Comparison of ENCODE assay signal across 8 cellular contexts in genomic region chr20:57432874-57433491, GRCh38. TPM values are rescaled to one million over a fixed set of nuclear protein-coding genes. Genes with fewer than 3 reads are reported as not detected.
DNase-seq lines count a peak whose midpoint lies in the region; ATAC-seq and TF ChIP-seq lines count a peak whose summit lies in the region.

No MANE protein-coding gene starts in this region.

- peak; percentile 97 for DNase-seq in SKM-1 treated with dmso at 0.1 percent for 144 hours (lab: John Stamatoyannopoulos, UW; ENCODE audit: unreplicated experiment)
- DNase-seq in activated naive CD4-positive, alpha-beta T cell treated with anti-CD3 and anti-CD28 coated beads, Interleukin-2, amount 10 ng/mL, durations not matched to agents 7 days and 5 days = peak; percentile 88
- DNase-seq in sciatic nerve (ENCODE audit: low spot score) = no peak
- DNase-seq in progenitor cell of endocrine pancreas (ENCODE audit: low spot score, unreplicated experiment) = no peak
- no peak for DNase-seq in MG63
- no peak for DNase-seq in HFFc6

- no peaks in the 10 kb centered on the region for H3K9me3 ChIP-seq in MG63

- peaks cover 10% of the 10 kb centered on the region for H3K36me3 Mint-ChIP-seq in activated naive CD4-positive, alpha-beta T cell treated with anti-CD3 and anti-CD28 coated beads, Interleukin-2, amount 10 ng/mL, durations not matched to agents 7 days and 5 days
- H3K36me3 Mint-ChIP-seq in progenitor cell of endocrine pancreas (ENCODE audit: insufficient read depth) (no peaks in the 10 kb centered on the region), HFFc6 (ENCODE audit: low read depth) (peaks cover 4% of the 10 kb centered on the region; the same call in 1 of the 2 replicates)

- peaks cover 2% of the 10 kb centered on the region for H3K9me3 Mint-ChIP-seq in activated naive CD4-positive, alpha-beta T cell treated with anti-CD3 and anti-CD28 coated beads, Interleukin-2, amount 10 ng/mL, durations not matched to agents 7 days and 5 days
- H3K9me3 Mint-ChIP-seq in progenitor cell of endocrine pancreas (ENCODE audit: low read depth) = no peaks in the 10 kb centered on the region
- H3K9me3 Mint-ChIP-seq in HFFc6 = peaks cover 7% of the 10 kb centered on the region

- H3K27ac Mint-ChIP-seq in activated naive CD4-positive, alpha-beta T cell treated with anti-CD3 and anti-CD28 coated beads, Interleukin-2, amount 10 ng/mL, durations not matched to agents 7 days and 5 days = peak overlapping the region; percentile 96
- H3K27ac Mint-ChIP-seq in progenitor cell of endocrine pancreas (no peak overlapping the region), HFFc6 (no peak overlapping the region)

- intact Hi-C loops in sciatic nerve (cut with DNase I) = no loop called here

- TF ChIP-seq CTCF in progenitor cell of endocrine pancreas (IDR thresholded peaks at IDR 0.05; ENCODE audit: unreplicated experiment) = no peak
- TF ChIP-seq CTCF in HFFc6 (IDR thresholded peaks at IDR 0.05) = no peak

- H3K4me3 ChIP-seq in MG63 = no peak overlapping the region

- peak; percentile 96 for ATAC-seq in GM19351 (IDR thresholded peaks at IDR 0.05; ENCODE audit: unreplicated experiment)
- ATAC-seq in HG03139 (IDR thresholded peaks at IDR 0.05; ENCODE audit: unreplicated experiment) = peak; percentile 90
- peak; percentile 42 for ATAC-seq in sciatic nerve

- H3K4me3 Mint-ChIP-seq in activated naive CD4-positive, alpha-beta T cell treated with anti-CD3 and anti-CD28 coated beads, Interleukin-2, amount 10 ng/mL, durations not matched to agents 7 days and 5 days = peak overlapping the region; percentile 53
- H3K4me3 Mint-ChIP-seq in progenitor cell of endocrine pancreas (ENCODE audit: low read depth) (no peak overlapping the region), HFFc6 (no peak overlapping the region)

- no peaks in the 10 kb centered on the region for H3K36me3 ChIP-seq in MG63

- no peaks in the 10 kb centered on the region for H3K27me3 ChIP-seq in MG63

- peaks cover 13% of the 10 kb centered on the region for H3K27me3 Mint-ChIP-seq in activated naive CD4-positive, alpha-beta T cell treated with anti-CD3 and anti-CD28 coated beads, Interleukin-2, amount 10 ng/mL, durations not matched to agents 7 days and 5 days
- H3K27me3 Mint-ChIP-seq in progenitor cell of endocrine pancreas (peaks cover 6% of the 10 kb centered on the region), HFFc6 (ENCODE audit: insufficient read depth) (peaks cover 28% of the 10 kb centered on the region)

- peaks cover 74% of the 10 kb centered on the region for H3K4me1 Mint-ChIP-seq in activated naive CD4-positive, alpha-beta T cell treated with anti-CD3 and anti-CD28 coated beads, Interleukin-2, amount 10 ng/mL, durations not matched to agents 7 days and 5 days
- H3K4me1 Mint-ChIP-seq in progenitor cell of endocrine pancreas (ENCODE audit: low read depth) (no peaks in the 10 kb centered on the region), HFFc6 (ENCODE audit: low read depth) (peaks cover 8% of the 10 kb centered on the region)

- CTCF ChIA-PET in activated naive CD4-positive, alpha-beta T cell treated with anti-CD3 and anti-CD28 coated beads, Interleukin-2, amount 10 ng/mL, durations not matched to agents 7 days and 5 days (lab: Charles Lee) = interaction anchor here (1.0 to 4.0 kb wide), 5 partner anchors 24 to 53 kb away, joined by 3 to 26 read pairs (median 4); no protein-coding TSS in a partner anchor

RNA-seq across cellular contexts. Expression of gene RBM38, which starts 41.8 kb away (rescaled TPM):
- 28.1 TPM for total RNA-seq in sciatic nerve
- 21.0 and 24.1 TPM in 2 replicates for total RNA-seq in progenitor cell of endocrine pancreas
- total RNA-seq in MG63 (2014; rRNA removed; shearing (Covaris generic); ENCODE audit: low replicate concordance) = 50.0 and 51.2 TPM in 2 replicates
- 1 to 10 TPM; 3.7 to 5.7 (median 4.6) TPM for total RNA-seq in HFFc6 (2021; fragmentation: NEBNext Ultra II Directional; extraction: Animal tissue kit (Norgen Biotek cat#: 25700))

Comparison
In these comparisons a context has a peak if more than half of its experiments do, and no peak if none do; other contexts are left out.
1. ATAC-seq: peak in every context shown above with its lines; median percentile 96 in GM19351; 90 in HG03139; 42 in sciatic nerve.
2. DNase-seq: peak in SKM-1 treated with dmso at 0.1 percent for 144 hours (single experiment) and activated naive CD4-positive, alpha-beta T cell treated with anti-CD3 and anti-CD28 coated beads, Interleukin-2, amount 10 ng/mL, durations not matched to agents 7 days and 5 days (single experiment); none in sciatic nerve (single experiment), progenitor cell of endocrine pancreas (single experiment), MG63 (single experiment) and HFFc6 (single experiment).